8 cellular contexts compared by ENCODE assay signal in genomic region chr11:118930152-118930712, GRCh38. TPM values are rescaled to one million over a fixed set of nuclear protein-coding genes. Genes with fewer than 3 reads are reported as not detected.
DNase-seq lines count a peak whose midpoint lies in the region; ATAC-seq and TF ChIP-seq lines count a peak whose summit lies in the region.

No MANE protein-coding gene starts in this region.

- peaks cover 22% of the 10 kb centered on the region for H3K4me1 ChIP-seq in psoas muscle
- H3K4me1 ChIP-seq in uterus: peaks cover 0 to 14% of the 10 kb centered on the region in 2 donors

- H3K27ac ChIP-seq in psoas muscle (peak overlapping the region; percentile 91), uterus (peak overlapping the region; percentile 98 to 99)

- H3K27me3 ChIP-seq in psoas muscle (ENCODE audit: insufficient read depth in 3 of 3, low read length in 2 of 3): no peaks in the 10 kb centered on the region
- no peaks in the 10 kb centered on the region for H3K27me3 ChIP-seq in uterus

- peak overlapping the region; percentile 79 for H3K4me3 ChIP-seq in psoas muscle
- peak overlapping the region; percentile 89 to 90 for H3K4me3 ChIP-seq in uterus

- 0 to 2% (median 1%) methylated on average over 18 of the region's 18 CpGs for WGBS in psoas muscle, 3 donors

- no peak for TF ChIP-seq POLR2A in uterus (IDR thresholded peaks at IDR 0.05)

- ATAC-seq in psoas muscle: peak; percentile 21 to 46 (median 38)
- ATAC-seq in GM21619 (IDR thresholded peaks at IDR 0.05; ENCODE audit: unreplicated experiment): no peak

- no peaks in the 10 kb centered on the region for H3K9me3 ChIP-seq in psoas muscle
- no peaks in the 10 kb centered on the region for H3K9me3 ChIP-seq in uterus

- H3K36me3 ChIP-seq in psoas muscle (ENCODE audit: insufficient read depth in 1 of 2, low read depth in 1 of 2): no peaks in the 10 kb centered on the region
- no peaks in the 10 kb centered on the region for H3K36me3 ChIP-seq in uterus

- intact Hi-C loops in psoas muscle (cut with DNase I) (loop anchor here (1.0 to 5.0 kb wide), 3 partner anchors 23 to 33 kb away; partner anchors contain the start of gene UPK2 (in 1 of the 2)), uterus (cut with DNase I; ENCODE audit: low total_unique reads) (no loop called here)

- peak; percentile 54 for DNase-seq in GDM1 (lab: John Stamatoyannopoulos, UW)
- DNase-seq in NCI-H1105 (lab: John Stamatoyannopoulos, UW): peak; percentile 98
- DNase-seq in T follicular helper cell (ENCODE audit: low read depth): peak; percentile 80
- DNase-seq in amniotic epithelial cell (ENCODE audit: low read depth): peak; percentile 68
- DNase-seq in hepatic stellate cell (ENCODE audit: low spot score): peak; percentile 78
- DNase-seq in psoas muscle: peak; percentile 85 to 87
- peak; percentile 91 for DNase-seq in uterus

- peak; percentile 87 for TF ChIP-seq CTCF in psoas muscle (IDR thresholded peaks at IDR 0.05)
- peak; percentile 89 to 95 (median 93) for TF ChIP-seq CTCF in uterus (IDR thresholded peaks at IDR 0.05)

RNA-seq across cellular contexts. Expression of gene BCL9L, which starts 4.5 kb away (rescaled TPM):
- total RNA-seq in psoas muscle: 100 to 1,000 TPM in 1 of 4 donors, 10 to 100 TPM in 3; 52.4 to 124 (median 68.0) TPM
- 10 to 100 TPM in 1 of 3 donors, 1 to 10 TPM in 2; 8.1 to 31.2 (median 8.6) TPM for polyA plus RNA-seq in psoas muscle
- 100 to 1,000 TPM in 1 of 4 donors, 10 to 100 TPM in 1, 1 to 10 TPM in 2; 2.9 to 157 (median 13.7) TPM for total RNA-seq in uterus

RNA-seq across cellular contexts. Expression of gene UPK2, which starts 25.9 kb away (rescaled TPM):
- total RNA-seq in psoas muscle (not detected), uterus (not detected)
- polyA plus RNA-seq in psoas muscle: under 1 TPM in 1 of 3 donors, not detected in 2; 0.23 TPM

RNA-seq across cellular contexts. Expression of gene FOXR1, which starts 41.3 kb away (rescaled TPM):
- total RNA-seq in psoas muscle (not detected), uterus (not detected)
- not detected for polyA plus RNA-seq in psoas muscle

RNA-seq across cellular contexts. Expression of gene CXCR5, which starts 46.5 kb away (rescaled TPM):
- under 1 TPM in 1 of 4 donors, not detected in 3; 0.17 TPM for total RNA-seq in psoas muscle
- polyA plus RNA-seq in psoas muscle: under 1 TPM; 0.14 to 0.25 (median 0.21) TPM
- under 1 TPM in 1 of 4 donors, not detected in 3; 0.14 TPM for total RNA-seq in uterus
